Comparison of ENCODE assay signal across 21 cellular contexts in genomic region chr17:80843741-80844156, GRCh38.
DNase-seq lines count a peak whose midpoint lies in the region; ATAC-seq lines count a peak whose summit lies in the region.
"Had no signal": no experiment of that assay in that cellular context is flagged by ENCODE, and none has a peak within 500 bp of the region (broad histone marks: within the 10 kb centered on the region; RNA-seq: fewer than 3 reads in every experiment).

No MANE protein-coding gene starts in this region.

- peak overlapping the region in 2 of 3 donors; percentile 35 to 36 for H3K9ac ChIP-seq in skeletal muscle tissue (ENCODE audit: low read depth in 1 of 3, low read length in 3 of 3)

- no peaks in the 10 kb centered on the region for H3K9me3 ChIP-seq in skeletal muscle tissue (ENCODE audit: control insufficient read depth in 3 of 3, low read length in 3 of 3)

- H3K4me3 ChIP-seq in H7 (ENCODE audit: insufficient read depth, low read depth, low read length) (no peak overlapping the region), skeletal muscle tissue (ENCODE audit: low read length in 3 of 3) (peak overlapping the region in 1 of 3 donors; percentile 14)
- H3K4me3 ChIP-seq: PC-9 had no signal

- ATAC-seq in HG03196 (IDR thresholded peaks at IDR 0.05; ENCODE audit: unreplicated experiment) (no peak), GM21528 (IDR thresholded peaks at IDR 0.05; ENCODE audit: low FRiP score, unreplicated experiment) (no peak)

- H3K36me3 ChIP-seq in H7 (replicated peaks; ENCODE audit: control insufficient read depth, insufficient read depth, low read length): no peaks in the 10 kb centered on the region; the same call in none of the 2 replicates
- peaks cover 5 to 12% (median 8%) of the 10 kb centered on the region in 3 donors for H3K36me3 ChIP-seq in skeletal muscle tissue (ENCODE audit: control insufficient read depth in 3 of 3, insufficient read depth in 3 of 3, low read length in 3 of 3)

- H3K9me3 Mint-ChIP-seq in activated naive CD4-positive, alpha-beta T cell treated with anti-CD3 and anti-CD28 coated beads, Interleukin-2, amount 10 ng/mL, durations not matched to agents 7 days and 5 days: no peaks in the 10 kb centered on the region
- H3K9me3 Mint-ChIP-seq in activated naive CD4-positive, alpha-beta T cell treated with anti-CD3 and anti-CD28 coated beads for 36 hours: no peaks in the 10 kb centered on the region
- H3K9me3 Mint-ChIP-seq: CD4-positive, alpha-beta T cell had no signal

- H3K36me3 Mint-ChIP-seq in activated naive CD4-positive, alpha-beta T cell treated with anti-CD3 and anti-CD28 coated beads, Interleukin-2, amount 10 ng/mL, durations not matched to agents 7 days and 5 days: peaks cover 49% of the 10 kb centered on the region
- peaks cover 31% of the 10 kb centered on the region for H3K36me3 Mint-ChIP-seq in activated naive CD4-positive, alpha-beta T cell treated with anti-CD3 and anti-CD28 coated beads for 36 hours (ENCODE audit: low read depth)

- no peak overlapping the region for H3K27ac ChIP-seq in skeletal muscle tissue (ENCODE audit: low read depth, low read length)
- H3K27ac ChIP-seq: HL-60, PC-9 had no signal

- peaks cover 66% of the 10 kb centered on the region for H3K4me1 Mint-ChIP-seq in activated naive CD4-positive, alpha-beta T cell treated with anti-CD3 and anti-CD28 coated beads, Interleukin-2, amount 10 ng/mL, durations not matched to agents 7 days and 5 days
- H3K4me1 Mint-ChIP-seq in activated naive CD4-positive, alpha-beta T cell treated with anti-CD3 and anti-CD28 coated beads for 36 hours (ENCODE audit: low read depth): peaks cover 35% of the 10 kb centered on the region

- no peaks in the 10 kb centered on the region for H3K27me3 Mint-ChIP-seq in activated naive CD4-positive, alpha-beta T cell treated with anti-CD3 and anti-CD28 coated beads, Interleukin-2, amount 10 ng/mL, durations not matched to agents 7 days and 5 days
- no peaks in the 10 kb centered on the region for H3K27me3 Mint-ChIP-seq in activated naive CD4-positive, alpha-beta T cell treated with anti-CD3 and anti-CD28 coated beads for 36 hours (ENCODE audit: low read depth)
- H3K27me3 Mint-ChIP-seq: CD4-positive, alpha-beta T cell had no signal

- DNase-seq in activated naive CD4-positive, alpha-beta T cell treated with anti-CD3 and anti-CD28 coated beads, Interleukin-2, amount 10 ng/mL, durations not matched to agents 7 days and 5 days: peak; percentile 3
- no peak for DNase-seq in activated naive CD4-positive, alpha-beta T cell treated with anti-CD3 and anti-CD28 coated beads for 36 hours
- DNase-seq in H7: peak; percentile 60
- DNase-seq in cerebellar cortex (ENCODE audit: low spot score): peak; percentile 55
- no peak for DNase-seq in NCI-H146 (lab: John Stamatoyannopoulos, UW)
- DNase-seq: AML-193; DND-41; GF-D8; KBM-7; NCI-H1048; NCI-H2107; NCI-H226; NCI-H526 treated with DMSO at 0.1 percent for 48 hours; NK-92 treated with Interleukin-12 subunit alpha and Interleukin-12 subunit beta, amount 100 ng/mL, for 24 hours; PC-9; Right ventricle myocardium superior had no signal

- H3K4me3 Mint-ChIP-seq in activated naive CD4-positive, alpha-beta T cell treated with anti-CD3 and anti-CD28 coated beads, Interleukin-2, amount 10 ng/mL, durations not matched to agents 7 days and 5 days: no peak overlapping the region
- no peak overlapping the region for H3K4me3 Mint-ChIP-seq in activated naive CD4-positive, alpha-beta T cell treated with anti-CD3 and anti-CD28 coated beads for 36 hours
- H3K4me3 Mint-ChIP-seq: CD4-positive, alpha-beta T cell had no signal

- intact Hi-C loops in activated naive CD4-positive, alpha-beta T cell treated with anti-CD3 and anti-CD28 coated beads for 36 hours (cut with micrococcal nuclease): no loop called here

- H3K4me1 ChIP-seq in skeletal muscle tissue (ENCODE audit: control insufficient read depth in 3 of 3, insufficient read depth in 3 of 3, low read length in 3 of 3): peaks cover 10 to 29% (median 23%) of the 10 kb centered on the region in 3 donors

- peak overlapping the region; percentile 68 for H3K27ac Mint-ChIP-seq in activated naive CD4-positive, alpha-beta T cell treated with anti-CD3 and anti-CD28 coated beads, Interleukin-2, amount 10 ng/mL, durations not matched to agents 7 days and 5 days
- no peak overlapping the region for H3K27ac Mint-ChIP-seq in activated naive CD4-positive, alpha-beta T cell treated with anti-CD3 and anti-CD28 coated beads for 36 hours
- H3K27ac Mint-ChIP-seq: CD4-positive, alpha-beta T cell had no signal

- CTCF ChIA-PET in activated naive CD4-positive, alpha-beta T cell treated with anti-CD3 and anti-CD28 coated beads, Interleukin-2, amount 10 ng/mL, durations not matched to agents 7 days and 5 days (lab: Charles Lee): no interaction called here
- CTCF ChIA-PET in activated naive CD4-positive, alpha-beta T cell treated with anti-CD3 and anti-CD28 coated beads for 36 hours (lab: Charles Lee): no interaction called here

- H3K27me3 ChIP-seq in H7 (ENCODE audit: control insufficient read depth, insufficient read depth, low read length): no peaks in the 10 kb centered on the region
- H3K27me3 ChIP-seq in skeletal muscle tissue (ENCODE audit: control insufficient read depth in 3 of 3, insufficient read depth in 3 of 3, low read length in 3 of 3): no peaks in the 10 kb centered on the region

Comparison
In these comparisons a context has a peak if more than half of its experiments do, and no peak if none do; other contexts are left out.
1. DNase-seq: peak in activated naive CD4-positive, alpha-beta T cell treated with anti-CD3 and anti-CD28 coated beads, Interleukin-2, amount 10 ng/mL, durations not matched to agents 7 days and 5 days (single experiment), H7 (single experiment) and cerebellar cortex (single experiment); none in activated naive CD4-positive, alpha-beta T cell treated with anti-CD3 and anti-CD28 coated beads for 36 hours (single experiment) and NCI-H146 (single experiment).